ENCODE assay signal across 7 cellular contexts in the genomic region with DNA sequence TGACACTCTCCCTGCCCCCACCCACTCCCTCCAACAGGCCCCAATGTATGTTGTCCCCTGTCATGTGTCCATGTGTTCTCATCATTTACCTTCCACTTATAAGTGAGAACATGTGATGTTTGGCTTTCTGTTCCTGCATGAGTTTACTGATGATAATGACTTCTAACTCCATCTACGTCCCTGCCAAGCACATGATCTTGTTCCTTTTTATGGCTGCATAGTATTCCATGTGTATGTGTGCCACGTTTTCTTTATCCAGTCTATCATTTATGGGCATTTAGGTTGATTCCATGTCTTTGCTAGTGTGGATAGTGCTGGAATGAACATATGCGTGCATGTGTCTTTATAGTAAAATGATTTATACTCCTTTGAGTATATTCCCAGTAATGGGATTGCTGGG.
"Had no signal": no experiment of that assay in that cellular context is flagged by ENCODE, and none has a peak within 500 bp of the region (broad histone marks: within the 10 kb centered on the region; RNA-seq: fewer than 3 reads in every experiment).

No MANE protein-coding gene starts in this region.

- H3K27ac ChIP-seq: HL-60, KMS-11 had no signal

- DNase-seq: IMR-90, KBM-7, KG1 had no signal

- ATAC-seq: HepG2 had no signal

- H3K9ac ChIP-seq: KMS-11 had no signal

- H3K4me2 ChIP-seq: KMS-11 had no signal

- FAIRE-seq: HepG2, HTR-8/SVneo had no signal
